In the genomic region with DNA sequence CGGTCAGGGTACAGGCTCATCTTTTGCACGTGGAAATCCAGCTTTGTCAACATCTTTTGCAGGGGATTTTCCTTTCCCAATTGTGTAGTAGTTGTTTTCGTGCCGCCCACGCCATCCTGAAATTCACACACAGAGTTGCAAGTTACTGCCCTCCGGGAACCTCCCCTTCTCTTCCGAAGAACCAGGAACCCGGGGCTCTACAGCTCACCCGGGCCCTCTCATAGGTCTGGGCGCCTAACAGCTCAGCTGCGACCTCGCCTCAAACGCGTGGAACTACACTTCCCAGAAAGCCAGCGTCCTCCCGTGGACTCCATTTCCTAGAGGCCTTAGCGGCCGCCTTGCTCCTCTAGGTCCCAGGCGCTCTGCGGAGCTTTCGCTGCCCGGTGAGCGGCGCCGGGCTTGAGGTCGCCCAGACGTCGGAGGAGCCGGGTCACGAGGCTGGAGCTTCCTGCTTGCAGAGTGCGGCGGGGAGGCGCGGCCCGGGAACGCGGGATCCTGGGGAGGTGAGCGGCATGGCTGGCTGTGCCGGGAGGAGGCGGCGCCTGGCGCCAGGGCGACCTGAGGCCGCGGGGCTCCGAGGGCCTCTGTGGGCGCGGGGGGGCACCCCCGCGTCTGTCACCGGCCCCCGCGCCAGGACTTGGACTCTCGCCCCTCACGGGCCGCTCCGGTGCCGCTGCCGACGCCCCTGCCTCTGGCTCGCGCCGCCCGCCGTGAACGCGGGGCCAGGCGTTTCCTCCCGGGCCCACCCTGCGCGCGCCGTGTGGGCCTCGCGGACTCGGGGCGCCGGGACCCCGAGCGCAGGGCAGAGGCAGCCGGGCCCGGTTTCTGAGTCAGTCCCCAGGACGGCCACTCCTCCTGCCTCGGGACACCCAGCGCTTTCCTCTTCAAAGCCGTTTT, we compare ENCODE assay signal across 8 cellular contexts. TPM values are rescaled to one million over a fixed set of nuclear protein-coding genes. Genes with fewer than 3 reads are reported as not detected.
A peak's percentile ranks its signal among the peaks of the same experiment; 100 is the strongest.
DNase-seq lines count a peak whose midpoint lies in the region; ATAC-seq and TF ChIP-seq lines count a peak whose summit lies in the region.

A gene (plus strand): TSS at position 329 of the 897 bp plus-strand sequence. CDS start 1,095 bp downstream, outside the sequence.

- peak within 1 kb of the TSS; percentile 70 to 88 (median 82) for H3K27ac ChIP-seq in Peyer's patch
- H3K27ac ChIP-seq in esophagus squamous epithelium = peak within 1 kb of the TSS; percentile 79 to 92 (median 86)

- peak; percentile 37 to 63 for TF ChIP-seq POLR2A in Peyer's patch (IDR thresholded peaks at IDR 0.05)
- TF ChIP-seq POLR2A in esophagus squamous epithelium (IDR thresholded peaks at IDR 0.05) = peak in 3 of 4 donors; percentile 27 to 81 (median 49)

- peak within 1 kb of the TSS; percentile 81 for H3K27ac Mint-ChIP-seq in activated T-cell treated with anti-CD3 and anti-CD28 coated beads, Interleukin-2, amount 50 U/mL, for 72 hours

- H3K9me3 Mint-ChIP-seq in activated T-cell treated with anti-CD3 and anti-CD28 coated beads, Interleukin-2, amount 50 U/mL, for 72 hours = no peaks in the 10 kb centered on the region

- H3K36me3 Mint-ChIP-seq in activated T-cell treated with anti-CD3 and anti-CD28 coated beads, Interleukin-2, amount 50 U/mL, for 72 hours (ENCODE audit: insufficient read depth in 2 of 2) = peaks cover 11 to 18% of the 10 kb centered on the region in 2 donors

- no peak for TF ChIP-seq EP300 in Ishikawa (IDR thresholded peaks at IDR 0.05; ENCODE audit: borderline replicate concordance)

- DNase-seq in DMS53 (lab: John Stamatoyannopoulos, UW) = peak; percentile 94
- peak; percentile 87 to 96 (median 92) for DNase-seq in Peyer's patch
- peak; percentile 86 to 89 for DNase-seq in activated T-cell treated with anti-CD3 and anti-CD28 coated beads, Interleukin-2, amount 50 U/mL, for 72 hours
- DNase-seq in esophagus squamous epithelium (lab: John Stamatoyannopoulos, UW) = peak; percentile 33
- peak; percentile 95 for DNase-seq in myocyte (ENCODE audit: low read depth)
- DNase-seq in stimulated activated CD8-positive, alpha-beta memory T cell treated with anti-CD3 and anti-CD28 coated beads, Interleukin-7, amount 100 ng/mL, for 4 hours (ENCODE audit: low read depth in 2 of 2) = peak; percentile 71 to 75

- peaks cover 6% of the 10 kb centered on the region for H3K27me3 Mint-ChIP-seq in activated T-cell treated with anti-CD3 and anti-CD28 coated beads, Interleukin-2, amount 50 U/mL, for 72 hours (ENCODE audit: low read depth)

- H3K9me3 ChIP-seq in Peyer's patch = no peaks in the 10 kb centered on the region
- H3K9me3 ChIP-seq in esophagus squamous epithelium = no peaks in the 10 kb centered on the region

- H3K4me1 ChIP-seq in Peyer's patch (no peaks in the 10 kb centered on the region), esophagus squamous epithelium (peaks cover 0 to 26% (median 14%) of the 10 kb centered on the region in 3 donors)

- TF ChIP-seq RAD21 in Ishikawa (IDR thresholded peaks at IDR 0.05; ENCODE audit: low read depth) = no peak

- peak within 1 kb of the TSS; percentile 96 to 97 for H3K4me3 Mint-ChIP-seq in activated T-cell treated with anti-CD3 and anti-CD28 coated beads, Interleukin-2, amount 50 U/mL, for 72 hours

- H3K36me3 ChIP-seq in Peyer's patch (peaks cover 0 to 13% (median 0%) of the 10 kb centered on the region in 3 donors), esophagus squamous epithelium (peaks cover 0 to 26% (median 0%) of the 10 kb centered on the region in 3 donors)

- H3K4me3 ChIP-seq in Peyer's patch (peak within 1 kb of the TSS; percentile 78 to 99 (median 93)), esophagus squamous epithelium (peak within 1 kb of the TSS; percentile 70 to 95 (median 84))

- TF ChIP-seq CTCF in Peyer's patch (IDR thresholded peaks at IDR 0.05) = peak in 3 of 6 experiments; percentile 2 to 29 (median 11)
- peak in 2 of 6 experiments; percentile 17 to 22 for TF ChIP-seq CTCF in esophagus squamous epithelium (IDR thresholded peaks at IDR 0.05)

- peak; percentile 99 for ATAC-seq in GM21619 (IDR thresholded peaks at IDR 0.05; ENCODE audit: unreplicated experiment)
- peak; percentile 98 to 99 for ATAC-seq in activated T-cell treated with anti-CD3 and anti-CD28 coated beads, Interleukin-2, amount 50 U/mL, for 72 hours (replicated peaks in 1 of 2)

- 3 to 9% methylated on average over 6 to 16 of the region's 86 CpGs for WGBS in esophagus squamous epithelium, 2 donors

- intact Hi-C loops in esophagus squamous epithelium (cut with DNase I) = loop anchor here (10.0 kb wide), 1 partner anchor 125 kb away; a partner anchor contains a TSS

- H3K27me3 ChIP-seq in Peyer's patch (no peaks in the 10 kb centered on the region), esophagus squamous epithelium (no peaks in the 10 kb centered on the region)

- H3K4me1 Mint-ChIP-seq in activated T-cell treated with anti-CD3 and anti-CD28 coated beads, Interleukin-2, amount 50 U/mL, for 72 hours (ENCODE audit: low read depth) = peaks cover 29% of the 10 kb centered on the region

TF ChIP-seq in Ishikawa, 13 proteins besides CTCF, POLR2A, EP300 and RAD21:
- TF ChIP-seq TAF1 (IDR thresholded peaks at IDR 0.05; ENCODE audit: low read depth) (peak; percentile 49; the same call in 1 of the 2 replicates), CEBPB (IDR thresholded peaks at IDR 0.05) (no peak), TCF12 (IDR thresholded peaks at IDR 0.05; ENCODE audit: low read depth) (peak; percentile 68), YY1 (IDR thresholded peaks at IDR 0.05; ENCODE audit: low read depth) (peak; percentile 79), FOXM1 (IDR thresholded peaks at IDR 0.05; ENCODE audit: borderline replicate concordance, low read depth) (0 out of 2 replicates have a peak, but pooled peaks have one; percentile 21), ZBTB7A (IDR thresholded peaks at IDR 0.05; ENCODE audit: low read depth) (no peak), CREB1 (IDR thresholded peaks at IDR 0.05; ENCODE audit: low read depth) (no peak), NFIC (IDR thresholded peaks at IDR 0.05) (0 out of 2 replicates have a peak, but pooled peaks have one; percentile 6), EGR1 (IDR thresholded peaks at IDR 0.05) (peak; percentile 80), TEAD4 (IDR thresholded peaks at IDR 0.05) (peak; percentile 32; the same call in 1 of the 2 replicates)
- TF ChIP-seq, protein P1, sequence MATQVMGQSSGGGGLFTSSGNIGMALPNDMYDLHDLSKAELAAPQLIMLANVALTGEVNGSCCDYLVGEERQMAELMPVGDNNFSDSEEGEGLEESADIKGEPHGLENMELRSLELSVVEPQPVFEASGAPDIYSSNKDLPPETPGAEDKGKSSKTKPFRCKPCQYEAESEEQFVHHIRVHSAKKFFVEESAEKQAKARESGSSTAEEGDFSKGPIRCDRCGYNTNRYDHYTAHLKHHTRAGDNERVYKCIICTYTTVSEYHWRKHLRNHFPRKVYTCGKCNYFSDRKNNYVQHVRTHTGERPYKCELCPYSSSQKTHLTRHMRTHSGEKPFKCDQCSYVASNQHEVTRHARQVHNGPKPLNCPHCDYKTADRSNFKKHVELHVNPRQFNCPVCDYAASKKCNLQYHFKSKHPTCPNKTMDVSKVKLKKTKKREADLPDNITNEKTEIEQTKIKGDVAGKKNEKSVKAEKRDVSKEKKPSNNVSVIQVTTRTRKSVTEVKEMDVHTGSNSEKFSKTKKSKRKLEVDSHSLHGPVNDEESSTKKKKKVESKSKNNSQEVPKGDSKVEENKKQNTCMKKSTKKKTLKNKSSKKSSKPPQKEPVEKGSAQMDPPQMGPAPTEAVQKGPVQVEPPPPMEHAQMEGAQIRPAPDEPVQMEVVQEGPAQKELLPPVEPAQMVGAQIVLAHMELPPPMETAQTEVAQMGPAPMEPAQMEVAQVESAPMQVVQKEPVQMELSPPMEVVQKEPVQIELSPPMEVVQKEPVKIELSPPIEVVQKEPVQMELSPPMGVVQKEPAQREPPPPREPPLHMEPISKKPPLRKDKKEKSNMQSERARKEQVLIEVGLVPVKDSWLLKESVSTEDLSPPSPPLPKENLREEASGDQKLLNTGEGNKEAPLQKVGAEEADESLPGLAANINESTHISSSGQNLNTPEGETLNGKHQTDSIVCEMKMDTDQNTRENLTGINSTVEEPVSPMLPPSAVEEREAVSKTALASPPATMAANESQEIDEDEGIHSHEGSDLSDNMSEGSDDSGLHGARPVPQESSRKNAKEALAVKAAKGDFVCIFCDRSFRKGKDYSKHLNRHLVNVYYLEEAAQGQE (IDR thresholded peaks at IDR 0.05; ENCODE audit: low read depth) = no peak
- TF ChIP-seq, protein P2, sequence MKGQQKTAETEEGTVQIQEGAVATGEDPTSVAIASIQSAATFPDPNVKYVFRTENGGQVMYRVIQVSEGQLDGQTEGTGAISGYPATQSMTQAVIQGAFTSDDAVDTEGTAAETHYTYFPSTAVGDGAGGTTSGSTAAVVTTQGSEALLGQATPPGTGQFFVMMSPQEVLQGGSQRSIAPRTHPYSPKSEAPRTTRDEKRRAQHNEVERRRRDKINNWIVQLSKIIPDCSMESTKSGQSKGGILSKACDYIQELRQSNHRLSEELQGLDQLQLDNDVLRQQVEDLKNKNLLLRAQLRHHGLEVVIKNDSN (IDR thresholded peaks at IDR 0.05) = peak; percentile 78
- TF ChIP-seq, protein P3, sequence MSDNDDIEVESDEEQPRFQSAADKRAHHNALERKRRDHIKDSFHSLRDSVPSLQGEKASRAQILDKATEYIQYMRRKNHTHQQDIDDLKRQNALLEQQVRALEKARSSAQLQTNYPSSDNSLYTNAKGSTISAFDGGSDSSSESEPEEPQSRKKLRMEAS (IDR thresholded peaks at IDR 0.05) = peak; percentile 93

RNA-seq across cellular contexts. Expression of the gene that starts here (rescaled TPM):
- 10 to 100 TPM; 10.5 to 38.0 (median 28.4) TPM for total RNA-seq in Peyer's patch
- total RNA-seq in activated T-cell treated with anti-CD3 and anti-CD28 coated beads, Interleukin-2, amount 50 U/mL, for 72 hours = 10 to 100 TPM; 12.9 to 13.0 TPM
- 10 to 100 TPM in 1 of 4 donors, 1 to 10 TPM in 3; 6.0 to 19.3 (median 8.6) TPM for total RNA-seq in esophagus squamous epithelium
- 12.2 and 16.8 TPM in 2 replicates for total RNA-seq in myocyte
- polyA plus RNA-seq in myocyte (2012) = 5.2 TPM

Comparison
In these comparisons a context has a peak if more than half of its experiments do, and no peak if none do; other contexts are left out.
1. Peak in every context shown above with its lines: DNase-seq, ATAC-seq, H3K4me3 ChIP-seq and H3K27ac ChIP-seq.
2. DNase-seq: peak in every context shown above with its lines; median percentile 95 in myocyte; 94 in DMS53; 92 in Peyer's patch; 88 in activated T-cell treated with anti-CD3 and anti-CD28 coated beads, Interleukin-2, amount 50 U/mL, for 72 hours; 73 in stimulated activated CD8-positive, alpha-beta memory T cell treated with anti-CD3 and anti-CD28 coated beads, Interleukin-7, amount 100 ng/mL, for 4 hours; 33 in esophagus squamous epithelium.